Comparison of ENCODE assay signal across 1 cellular context in the genomic region with DNA sequence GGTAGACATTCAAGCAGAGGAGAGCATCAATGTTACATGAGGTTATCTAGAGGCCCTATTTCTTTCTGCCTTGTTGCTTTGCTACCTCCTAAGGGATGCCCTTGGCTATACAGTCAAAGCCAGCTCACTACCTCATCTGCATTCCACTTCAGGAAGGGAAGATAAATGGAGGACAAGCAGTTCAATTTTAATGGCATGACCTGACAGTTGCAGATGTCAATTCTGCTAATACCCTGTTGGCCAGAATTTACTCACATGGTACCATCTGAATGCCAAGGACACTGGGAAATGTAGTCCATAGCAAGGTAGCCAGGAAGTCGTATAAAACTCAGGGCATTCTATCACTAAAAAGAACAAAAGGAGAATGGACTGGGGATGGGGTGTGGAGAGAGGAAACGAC.
TF ChIP-seq lines count a peak whose summit lies in the region.

No MANE protein-coding gene starts in this region.

TF ChIP-seq in WTC11, 78 proteins besides CTCF, POLR2A, EP300 and RAD21 (continued from another document):
- TF ChIP-seq, protein P1, sequence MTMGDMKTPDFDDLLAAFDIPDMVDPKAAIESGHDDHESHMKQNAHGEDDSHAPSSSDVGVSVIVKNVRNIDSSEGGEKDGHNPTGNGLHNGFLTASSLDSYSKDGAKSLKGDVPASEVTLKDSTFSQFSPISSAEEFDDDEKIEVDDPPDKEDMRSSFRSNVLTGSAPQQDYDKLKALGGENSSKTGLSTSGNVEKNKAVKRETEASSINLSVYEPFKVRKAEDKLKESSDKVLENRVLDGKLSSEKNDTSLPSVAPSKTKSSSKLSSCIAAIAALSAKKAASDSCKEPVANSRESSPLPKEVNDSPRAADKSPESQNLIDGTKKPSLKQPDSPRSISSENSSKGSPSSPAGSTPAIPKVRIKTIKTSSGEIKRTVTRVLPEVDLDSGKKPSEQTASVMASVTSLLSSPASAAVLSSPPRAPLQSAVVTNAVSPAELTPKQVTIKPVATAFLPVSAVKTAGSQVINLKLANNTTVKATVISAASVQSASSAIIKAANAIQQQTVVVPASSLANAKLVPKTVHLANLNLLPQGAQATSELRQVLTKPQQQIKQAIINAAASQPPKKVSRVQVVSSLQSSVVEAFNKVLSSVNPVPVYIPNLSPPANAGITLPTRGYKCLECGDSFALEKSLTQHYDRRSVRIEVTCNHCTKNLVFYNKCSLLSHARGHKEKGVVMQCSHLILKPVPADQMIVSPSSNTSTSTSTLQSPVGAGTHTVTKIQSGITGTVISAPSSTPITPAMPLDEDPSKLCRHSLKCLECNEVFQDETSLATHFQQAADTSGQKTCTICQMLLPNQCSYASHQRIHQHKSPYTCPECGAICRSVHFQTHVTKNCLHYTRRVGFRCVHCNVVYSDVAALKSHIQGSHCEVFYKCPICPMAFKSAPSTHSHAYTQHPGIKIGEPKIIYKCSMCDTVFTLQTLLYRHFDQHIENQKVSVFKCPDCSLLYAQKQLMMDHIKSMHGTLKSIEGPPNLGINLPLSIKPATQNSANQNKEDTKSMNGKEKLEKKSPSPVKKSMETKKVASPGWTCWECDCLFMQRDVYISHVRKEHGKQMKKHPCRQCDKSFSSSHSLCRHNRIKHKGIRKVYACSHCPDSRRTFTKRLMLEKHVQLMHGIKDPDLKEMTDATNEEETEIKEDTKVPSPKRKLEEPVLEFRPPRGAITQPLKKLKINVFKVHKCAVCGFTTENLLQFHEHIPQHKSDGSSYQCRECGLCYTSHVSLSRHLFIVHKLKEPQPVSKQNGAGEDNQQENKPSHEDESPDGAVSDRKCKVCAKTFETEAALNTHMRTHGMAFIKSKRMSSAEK (CRISPR knock-in tag; IDR thresholded peaks at IDR 0.05; ENCODE audit: borderline replicate concordance): no peak
- TF ChIP-seq, protein P2, sequence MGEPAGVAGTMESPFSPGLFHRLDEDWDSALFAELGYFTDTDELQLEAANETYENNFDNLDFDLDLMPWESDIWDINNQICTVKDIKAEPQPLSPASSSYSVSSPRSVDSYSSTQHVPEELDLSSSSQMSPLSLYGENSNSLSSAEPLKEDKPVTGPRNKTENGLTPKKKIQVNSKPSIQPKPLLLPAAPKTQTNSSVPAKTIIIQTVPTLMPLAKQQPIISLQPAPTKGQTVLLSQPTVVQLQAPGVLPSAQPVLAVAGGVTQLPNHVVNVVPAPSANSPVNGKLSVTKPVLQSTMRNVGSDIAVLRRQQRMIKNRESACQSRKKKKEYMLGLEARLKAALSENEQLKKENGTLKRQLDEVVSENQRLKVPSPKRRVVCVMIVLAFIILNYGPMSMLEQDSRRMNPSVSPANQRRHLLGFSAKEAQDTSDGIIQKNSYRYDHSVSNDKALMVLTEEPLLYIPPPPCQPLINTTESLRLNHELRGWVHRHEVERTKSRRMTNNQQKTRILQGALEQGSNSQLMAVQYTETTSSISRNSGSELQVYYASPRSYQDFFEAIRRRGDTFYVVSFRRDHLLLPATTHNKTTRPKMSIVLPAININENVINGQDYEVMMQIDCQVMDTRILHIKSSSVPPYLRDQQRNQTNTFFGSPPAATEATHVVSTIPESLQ (CRISPR knock-in tag; IDR thresholded peaks at IDR 0.05): no peak
- TF ChIP-seq ELF4 (CRISPR knock-in tag; IDR thresholded peaks at IDR 0.05; ENCODE audit: low read depth): no peak
- no peak for TF ChIP-seq TCF7 (CRISPR knock-in tag; IDR thresholded peaks at IDR 0.05; ENCODE audit: low read depth)
- TF ChIP-seq, protein P3, sequence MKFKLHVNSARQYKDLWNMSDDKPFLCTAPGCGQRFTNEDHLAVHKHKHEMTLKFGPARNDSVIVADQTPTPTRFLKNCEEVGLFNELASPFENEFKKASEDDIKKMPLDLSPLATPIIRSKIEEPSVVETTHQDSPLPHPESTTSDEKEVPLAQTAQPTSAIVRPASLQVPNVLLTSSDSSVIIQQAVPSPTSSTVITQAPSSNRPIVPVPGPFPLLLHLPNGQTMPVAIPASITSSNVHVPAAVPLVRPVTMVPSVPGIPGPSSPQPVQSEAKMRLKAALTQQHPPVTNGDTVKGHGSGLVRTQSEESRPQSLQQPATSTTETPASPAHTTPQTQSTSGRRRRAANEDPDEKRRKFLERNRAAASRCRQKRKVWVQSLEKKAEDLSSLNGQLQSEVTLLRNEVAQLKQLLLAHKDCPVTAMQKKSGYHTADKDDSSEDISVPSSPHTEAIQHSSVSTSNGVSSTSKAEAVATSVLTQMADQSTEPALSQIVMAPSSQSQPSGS (CRISPR knock-in tag; IDR thresholded peaks at IDR 0.05; ENCODE audit: borderline replicate concordance, low read depth): no peak
- TF ChIP-seq, protein P4, sequence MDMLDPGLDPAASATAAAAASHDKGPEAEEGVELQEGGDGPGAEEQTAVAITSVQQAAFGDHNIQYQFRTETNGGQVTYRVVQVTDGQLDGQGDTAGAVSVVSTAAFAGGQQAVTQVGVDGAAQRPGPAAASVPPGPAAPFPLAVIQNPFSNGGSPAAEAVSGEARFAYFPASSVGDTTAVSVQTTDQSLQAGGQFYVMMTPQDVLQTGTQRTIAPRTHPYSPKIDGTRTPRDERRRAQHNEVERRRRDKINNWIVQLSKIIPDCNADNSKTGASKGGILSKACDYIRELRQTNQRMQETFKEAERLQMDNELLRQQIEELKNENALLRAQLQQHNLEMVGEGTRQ (CRISPR knock-in tag; IDR thresholded peaks at IDR 0.05): peak; percentile 77
- no peak for TF ChIP-seq ATF1 (CRISPR knock-in tag; IDR thresholded peaks at IDR 0.05)
TF ChIP-seq in WTC11: peak in this region for 2.
